25 cellular contexts compared by ENCODE assay signal in genomic region chr20:46913329-46914044, GRCh38. TPM values are rescaled to one million over a fixed set of nuclear protein-coding genes. Genes with fewer than 3 reads are reported as not detected.
"Had no signal": no experiment of that assay in that cellular context is flagged by ENCODE, and none has a peak within 500 bp of the region (broad histone marks: within the 10 kb centered on the region; RNA-seq: fewer than 3 reads in every experiment).

No MANE protein-coding gene starts in this region.

- H3K27ac Mint-ChIP-seq: activated CD8-positive, alpha-beta T cell treated with anti-CD3 and anti-CD28 coated beads, Interleukin-2, amount 10 ng/mL, durations not matched to agents 7 days and 5 days; activated naive CD8-positive, alpha-beta T cell treated with anti-CD3 and anti-CD28 coated beads, Interleukin-2, amount 10 ng/mL, durations not matched to agents 7 days and 5 days; T-helper 1 cell treated with Interleukin-12 subunit alpha and Interleukin-12 subunit beta and Interleukin-4 antibody, amounts not matched to agents 30 μg/mL and 1 μg/mL, for 36 hours had no signal

- H3K4me3 Mint-ChIP-seq: activated CD8-positive, alpha-beta T cell treated with anti-CD3 and anti-CD28 coated beads, Interleukin-2, amount 10 ng/mL, durations not matched to agents 7 days and 5 days; activated naive CD8-positive, alpha-beta T cell treated with anti-CD3 and anti-CD28 coated beads, Interleukin-2, amount 10 ng/mL, durations not matched to agents 7 days and 5 days; T-helper 1 cell treated with Interleukin-12 subunit alpha and Interleukin-12 subunit beta and Interleukin-4 antibody, amounts not matched to agents 30 μg/mL and 1 μg/mL, for 36 hours had no signal

- H3K9me3 ChIP-seq: adrenal gland had no signal

- H3K9me3 Mint-ChIP-seq: activated naive CD8-positive, alpha-beta T cell treated with anti-CD3 and anti-CD28 coated beads, Interleukin-2, amount 10 ng/mL, durations not matched to agents 7 days and 5 days; T-helper 1 cell treated with Interleukin-12 subunit alpha and Interleukin-12 subunit beta and Interleukin-4 antibody, amounts not matched to agents 30 μg/mL and 1 μg/mL, for 36 hours had no signal

- H3K27me3 ChIP-seq: adrenal gland had no signal

- DNase-seq: activated CD4-positive, alpha-beta T cell treated with anti-CD3 and anti-CD28 coated beads for 48 hours; activated CD4-positive, alpha-beta T cell treated with anti-CD3 and anti-CD28 coated beads, Interleukin-2, amount 50 U/mL, for 4 hours; activated CD8-positive, alpha-beta memory T cell treated with anti-CD3 and anti-CD28 coated beads, Interleukin-2, amount 50 U/mL, for 48 hours; activated CD8-positive, alpha-beta T cell treated with anti-CD3 and anti-CD28 coated beads, Interleukin-2, amount 10 ng/mL, durations not matched to agents 7 days and 5 days; activated naive CD4-positive, alpha-beta T cell treated with anti-CD3 and anti-CD28 coated beads, Interleukin-2, amount 50 U/mL, for 16 hours; activated naive CD8-positive, alpha-beta T cell treated with anti-CD3 and anti-CD28 coated beads, Interleukin-2, amount 10 ng/mL, durations not matched to agents 7 days and 5 days; activated T-cell treated with anti-CD3 and anti-CD28 coated beads, Interleukin-2, amount 50 U/mL, for 1 hour; adrenal gland; anterior cingulate cortex; Karpas-422; MM.1S; NCI-H1105; NCI-H1436; NCI-H187; NCI-H2081; NCI-H2171; NCI-H2227 treated with DMSO at 0.1 percent for 48 hours; NCI-H446 treated with DMSO at 0.1 percent for 48 hours; NCI-H524 treated with DMSO at 0.1 percent for 48 hours; NCI-H774; PC-3; SHP77 treated with DMSO at 0.1 percent for 48 hours had no signal

- H3K36me3 ChIP-seq: adrenal gland had no signal

- H3K4me3 ChIP-seq: adrenal gland had no signal

- H3K36me3 Mint-ChIP-seq: activated naive CD8-positive, alpha-beta T cell treated with anti-CD3 and anti-CD28 coated beads, Interleukin-2, amount 10 ng/mL, durations not matched to agents 7 days and 5 days had no signal

- H3K4me1 ChIP-seq: adrenal gland had no signal

- H3K27ac ChIP-seq: adrenal gland had no signal

- ATAC-seq: activated CD4-positive, CD25-positive, alpha-beta regulatory T cell treated with anti-CD3 and anti-CD28 coated beads, Interleukin-2, amount 50 U/mL, for 24 hours; activated CD8-positive, alpha-beta T cell treated with anti-CD3 and anti-CD28 coated beads, Interleukin-2, amount 10 ng/mL, durations not matched to agents 7 days and 5 days; PC-3 had no signal

- H3K4me1 Mint-ChIP-seq: activated naive CD8-positive, alpha-beta T cell treated with anti-CD3 and anti-CD28 coated beads, Interleukin-2, amount 10 ng/mL, durations not matched to agents 7 days and 5 days had no signal

RNA-seq across cellular contexts. Expression of gene EYA2, which starts 18.8 kb away (rescaled TPM):
- total RNA-seq: activated CD8-positive, alpha-beta T cell treated with anti-CD3 and anti-CD28 coated beads, Interleukin-2, amount 10 ng/mL, durations not matched to agents 7 days and 5 days; activated naive CD8-positive, alpha-beta T cell treated with anti-CD3 and anti-CD28 coated beads, Interleukin-2, amount 10 ng/mL, durations not matched to agents 7 days and 5 days; SK-MEL-5 had no signal
